Comparison of ENCODE assay signal across 14 cellular contexts in genomic region chr10:33032354-33033254, GRCh38.
DNase-seq lines count a peak whose midpoint lies in the region; ATAC-seq, FAIRE-seq and TF ChIP-seq lines count a peak whose summit lies in the region.
"Had no signal": no experiment of that assay in that cellular context is flagged by ENCODE, and none has a peak within 500 bp of the region (broad histone marks: within the 10 kb centered on the region; RNA-seq: fewer than 3 reads in every experiment).

No MANE protein-coding gene starts in this region.

- H3K27ac ChIP-seq in HepG2 (ENCODE audit: extremely low read length, insufficient read depth, low read length) (no peak overlapping the region), tibial artery (no peak overlapping the region)
- H3K27ac ChIP-seq: SK-N-MC had no signal

- TF ChIP-seq EP300 in HepG2 (IDR thresholded peaks at IDR 0.05; ENCODE audit: low read depth in 2 of 2, low read length in 2 of 2) (no peak), HepG2 (CRISPR knock-in tag; IDR thresholded peaks at IDR 0.05; ENCODE audit: borderline replicate concordance) (no peak)

- POLR2A ChIA-PET in HepG2 (lab: Yijun Ruan, JAX): no interaction called here

- H3K4me3 Mint-ChIP-seq in osteocyte (ENCODE audit: unreplicated experiment): no peak overlapping the region
- H3K4me3 Mint-ChIP-seq: activated CD8-positive, alpha-beta T cell treated with anti-CD3 and anti-CD28 coated beads, Interleukin-2, amount 10 ng/mL, durations not matched to agents 7 days and 5 days had no signal

- no peak overlapping the region for H3K27ac Mint-ChIP-seq in osteocyte (ENCODE audit: unreplicated experiment)
- H3K27ac Mint-ChIP-seq: activated CD8-positive, alpha-beta T cell treated with anti-CD3 and anti-CD28 coated beads, Interleukin-2, amount 10 ng/mL, durations not matched to agents 7 days and 5 days had no signal

- ATAC-seq in HepG2: no peak
- ATAC-seq: activated CD8-positive, alpha-beta T cell treated with anti-CD3 and anti-CD28 coated beads, Interleukin-2, amount 10 ng/mL, durations not matched to agents 7 days and 5 days; K562 had no signal

- DNase-seq in AG08395 (ENCODE audit: low spot score) (peak; percentile 15), HT1080 (ENCODE audit: low read depth) (peak; percentile 80), astrocyte of the hippocampus (ENCODE audit: low read depth, low spot score) (peak; percentile 19), HepG2 (ENCODE audit: low spot score) (peak; percentile 5), tibial artery (no peak), osteocyte (ENCODE audit: extremely low spot score, unreplicated experiment) (no peak), NCI-H2081 treated with DMSO at 0.1 percent for 48 hours (lab: John Stamatoyannopoulos, UW) (no peak), inferior parietal cortex (ENCODE audit: extremely low spot score) (no peak)
- DNase-seq: activated CD8-positive, alpha-beta T cell treated with anti-CD3 and anti-CD28 coated beads, Interleukin-2, amount 10 ng/mL, durations not matched to agents 7 days and 5 days; NCI-H510A; stimulated activated CD8-positive, alpha-beta memory T cell treated with anti-CD3 and anti-CD28 coated beads, Interleukin-4, amount 100 ng/mL, for 48 hours had no signal

- H3K36me3 ChIP-seq in HepG2 (replicated peaks in 1 of 2; ENCODE audit: control insufficient read depth in 1 of 2, insufficient read depth in 2 of 2, low read length in 2 of 2) (no peaks in the 10 kb centered on the region), tibial artery (no peaks in the 10 kb centered on the region)

- H3K9me3 Mint-ChIP-seq in osteocyte (ENCODE audit: unreplicated experiment): no peaks in the 10 kb centered on the region

- no peak overlapping the region for H2AFZ ChIP-seq in HepG2 (ENCODE audit: low read length)

- no peak overlapping the region for H3K4me3 ChIP-seq in HepG2 (replicated peaks in 1 of 3; ENCODE audit: insufficient read depth in 1 of 3, low read depth in 2 of 3, low read length in 3 of 3)
- H3K4me3 ChIP-seq in tibial artery: no peak overlapping the region
- H3K4me3 ChIP-seq: K562, lung, SK-N-MC had no signal

- no peaks in the 10 kb centered on the region for H3K27me3 ChIP-seq in HepG2 (ENCODE audit: control insufficient read depth in 1 of 2, insufficient read depth in 2 of 2, low read length in 2 of 2)
- no peaks in the 10 kb centered on the region for H3K27me3 ChIP-seq in tibial artery

- peaks cover 5% of the 10 kb centered on the region for H3K4me1 Mint-ChIP-seq in osteocyte (ENCODE audit: unreplicated experiment)

- H3K4me2 ChIP-seq in HepG2 (ENCODE audit: low read depth, low read length): no peak overlapping the region

- no peak for TF ChIP-seq RAD21 in HepG2 (CRISPR knock-in tag; IDR thresholded peaks at IDR 0.05)

- no peaks in the 10 kb centered on the region for H3K79me2 ChIP-seq in HepG2 (ENCODE audit: insufficient read depth, low read length)

- 29% methylated on average over 9 of the region's 9 CpGs for WGBS in HepG2 (ENCODE audit: low lambda C conversion rate)

- TF ChIP-seq POLR2A in HepG2 (IDR thresholded peaks at IDR 0.05; ENCODE audit: insufficient read depth in 1 of 2, low read depth in 2 of 2, low read length in 2 of 2): no peak

- H3K4me1 ChIP-seq in HepG2 (ENCODE audit: insufficient read depth, low read length): no peaks in the 10 kb centered on the region
- peaks cover 0 to 13% (median 0%) of the 10 kb centered on the region in 4 donors for H3K4me1 ChIP-seq in tibial artery

- CTCF ChIA-PET in HepG2 (lab: Yijun Ruan, JAX; ENCODE audit: low intra/inter-chr PET ratio, low total read pairs): no interaction called here

- H3K9ac ChIP-seq in HepG2 (ENCODE audit: insufficient read depth, low read depth, low read length): no peak overlapping the region

- no peaks in the 10 kb centered on the region for H3K27me3 Mint-ChIP-seq in osteocyte (ENCODE audit: unreplicated experiment)

- TF ChIP-seq CTCF in HepG2 (CRISPR knock-in tag; IDR thresholded peaks at IDR 0.05): no peak
- no peak for TF ChIP-seq CTCF in tibial artery (IDR thresholded peaks at IDR 0.05)
- TF ChIP-seq CTCF in osteocyte (IDR thresholded peaks at IDR 0.05): no peak

- intact Hi-C loops in HepG2 (cut with micrococcal nuclease; ENCODE audit: unreplicated experiment): no loop called here
- intact Hi-C loops in tibial artery (cut with DNase I; ENCODE audit: low total_unique reads): no loop called here

- FAIRE-seq in HepG2 (lab: Jason Lieb, UNC): no peak
- FAIRE-seq: K562 had no signal

- H3K36me3 Mint-ChIP-seq in osteocyte (ENCODE audit: unreplicated experiment): no peaks in the 10 kb centered on the region

- no peaks in the 10 kb centered on the region for H4K20me1 ChIP-seq in HepG2 (ENCODE audit: insufficient read depth, low read length)

- H3K9me3 ChIP-seq in HepG2 (ENCODE audit: low read length) (no peaks in the 10 kb centered on the region), tibial artery (no peaks in the 10 kb centered on the region)

- in situ Hi-C loops in HepG2 (cut with HindIII; ENCODE audit: extremely low pct_ligation_motif_present, low pct_unique_long_range_greater_than_20kb): no loop called here

- no TSS peak for BruUV-seq in HepG2 (replicated peaks; lab: Mats Ljungman, UMichigan)

TF ChIP-seq in HepG2, 621 proteins besides CTCF, POLR2A, EP300 and RAD21 (continues in another document):
- no peak for TF ChIP-seq ZNF446 (CRISPR knock-in tag; IDR thresholded peaks at IDR 0.05)
- TF ChIP-seq ARNT (IDR thresholded peaks at IDR 0.05): no peak
- TF ChIP-seq ZBTB34 (CRISPR knock-in tag; IDR thresholded peaks at IDR 0.05): no peak
- TF ChIP-seq ZFP37 (CRISPR knock-in tag; IDR thresholded peaks at IDR 0.05; ENCODE audit: borderline replicate concordance): no peak
- no peak for TF ChIP-seq ZNF878 (CRISPR knock-in tag; IDR thresholded peaks at IDR 0.05)
- TF ChIP-seq ASH2L (IDR thresholded peaks at IDR 0.05; ENCODE audit: insufficient read length, low read depth, low read length): no peak
- no peak for TF ChIP-seq ZNF512 (CRISPR knock-in tag; IDR thresholded peaks at IDR 0.05)
- no peak for TF ChIP-seq RFX5 (IDR thresholded peaks at IDR 0.05; ENCODE audit: low read depth, low read length)
- no peak for TF ChIP-seq ZMYM2 (CRISPR knock-in tag; IDR thresholded peaks at IDR 0.05)
- TF ChIP-seq UBTF (CRISPR knock-in tag; IDR thresholded peaks at IDR 0.05): no peak
- TF ChIP-seq, protein P1, sequence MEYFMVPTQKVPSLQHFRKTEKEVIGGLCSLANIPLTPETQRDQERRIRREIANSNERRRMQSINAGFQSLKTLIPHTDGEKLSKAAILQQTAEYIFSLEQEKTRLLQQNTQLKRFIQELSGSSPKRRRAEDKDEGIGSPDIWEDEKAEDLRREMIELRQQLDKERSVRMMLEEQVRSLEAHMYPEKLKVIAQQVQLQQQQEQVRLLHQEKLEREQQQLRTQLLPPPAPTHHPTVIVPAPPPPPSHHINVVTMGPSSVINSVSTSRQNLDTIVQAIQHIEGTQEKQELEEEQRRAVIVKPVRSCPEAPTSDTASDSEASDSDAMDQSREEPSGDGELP (IDR thresholded peaks at IDR 0.05; ENCODE audit: borderline replicate concordance, low read depth): no peak
- no peak for TF ChIP-seq MIXL1 (CRISPR knock-in tag; IDR thresholded peaks at IDR 0.05)
- no peak for TF ChIP-seq FOSL1 (CRISPR knock-in tag; IDR thresholded peaks at IDR 0.05; ENCODE audit: borderline replicate concordance)

Comparison
In these comparisons a context has a peak if more than half of its experiments do, and no peak if none do; other contexts are left out.
1. DNase-seq: peak in AG08395 (single experiment), HT1080 (single experiment), astrocyte of the hippocampus (single experiment) and HepG2 (single experiment); none in tibial artery (0 of 2), osteocyte (single experiment), NCI-H2081 treated with DMSO at 0.1 percent for 48 hours (single experiment) and inferior parietal cortex (single experiment).